In genomic region chr7:30886608-30887011, GRCh38 we compare ENCODE assay signal across 20 cellular contexts. TPM values are rescaled to one million over a fixed set of nuclear protein-coding genes. Genes with fewer than 3 reads are reported as not detected.
DNase-seq lines count a peak whose midpoint lies in the region; ATAC-seq and TF ChIP-seq lines count a peak whose summit lies in the region.
"Had no signal": no experiment of that assay in that cellular context is flagged by ENCODE, and none has a peak within 500 bp of the region (broad histone marks: within the 10 kb centered on the region; RNA-seq: fewer than 3 reads in every experiment).

No MANE protein-coding gene starts in this region.

- peaks cover 0 to 6% (median 0%) of the 10 kb centered on the region in 11 experiments; a peak in 1 of 22 replicates for H3K36me3 ChIP-seq in BLaER1 treated with 17β-estradiol and CSF1 and Interleukin-3, amounts not matched to agents 10 nM and 100 nM
- H3K36me3 ChIP-seq in ascending aorta (peaks cover 8 to 10% of the 10 kb centered on the region in 2 donors), subcutaneous abdominal adipose tissue (ENCODE audit: control insufficient read depth in 5 of 5, insufficient read depth in 5 of 5, low read length in 5 of 5) (peaks cover 0 to 2% (median 0%) of the 10 kb centered on the region in 5 donors)
- H3K36me3 ChIP-seq: MG63, prostate gland had no signal

- H4K20me1 ChIP-seq in BLaER1 treated with 17β-estradiol and CSF1 and Interleukin-3, amounts not matched to agents 10 nM and 100 nM: 0 out of 22 replicates have a peak, but pooled peaks cover 0 to 5% (median 0%) of the 10 kb centered on the region in 11 experiments

- peaks cover 20 to 27% (median 25%) of the 10 kb centered on the region in 11 experiments for H3K9me3 ChIP-seq in BLaER1 treated with 17β-estradiol and CSF1 and Interleukin-3, amounts not matched to agents 10 nM and 100 nM (replicated peaks in 1 of 11)
- H3K9me3 ChIP-seq in ascending aorta: no peaks in the 10 kb centered on the region
- peaks cover 0 to 4% (median 0%) of the 10 kb centered on the region in 5 donors for H3K9me3 ChIP-seq in subcutaneous abdominal adipose tissue (ENCODE audit: control insufficient read depth in 5 of 5, low read length in 5 of 5)
- H3K9me3 ChIP-seq: MG63, prostate gland had no signal

- intact Hi-C loops in ascending aorta (cut with DNase I): no loop called here

- no peak overlapping the region for H3K4me3 ChIP-seq in BLaER1 treated with 17β-estradiol and CSF1 and Interleukin-3, amounts not matched to agents 10 nM and 100 nM
- no peak overlapping the region for H3K4me3 ChIP-seq in ascending aorta
- no peak overlapping the region for H3K4me3 ChIP-seq in foreskin fibroblast (ENCODE audit: low read depth in 1 of 2, low read length in 2 of 2)
- no peak overlapping the region for H3K4me3 ChIP-seq in subcutaneous abdominal adipose tissue (ENCODE audit: low read depth in 1 of 5, low read length in 5 of 5)
- H3K4me3 ChIP-seq: GM12878, MG63, prostate gland had no signal

- peaks cover 0 to 6% (median 0%) of the 10 kb centered on the region in 11 experiments; a peak in 2 of 22 replicates for H3K27me3 ChIP-seq in BLaER1 treated with 17β-estradiol and CSF1 and Interleukin-3, amounts not matched to agents 10 nM and 100 nM
- H3K27me3 ChIP-seq in ascending aorta (no peaks in the 10 kb centered on the region), subcutaneous abdominal adipose tissue (ENCODE audit: control insufficient read depth in 5 of 5, insufficient read depth in 4 of 5, low read length in 5 of 5) (no peaks in the 10 kb centered on the region)

- ATAC-seq in GM19455 (IDR thresholded peaks at IDR 0.05; ENCODE audit: unreplicated experiment) (no peak), GM21360 (IDR thresholded peaks at IDR 0.05; ENCODE audit: unreplicated experiment) (no peak)
- ATAC-seq: GM12878, natural killer cell had no signal

- H3K4me1 ChIP-seq in BLaER1 treated with 17β-estradiol and CSF1 and Interleukin-3, amounts not matched to agents 10 nM and 100 nM: peaks cover 7 to 64% (median 54%) of the 10 kb centered on the region in 10 experiments; a peak in 19 of 20 replicates
- peaks cover 14 to 15% of the 10 kb centered on the region in 2 donors for H3K4me1 ChIP-seq in ascending aorta
- H3K4me1 ChIP-seq in subcutaneous abdominal adipose tissue (ENCODE audit: control insufficient read depth in 5 of 5, insufficient read depth in 5 of 5, low read length in 5 of 5): peaks cover 8 to 42% (median 29%) of the 10 kb centered on the region in 5 donors
- H3K4me1 ChIP-seq: prostate gland had no signal

- H3K27ac ChIP-seq in BLaER1 treated with 17β-estradiol and CSF1 and Interleukin-3, amounts not matched to agents 10 nM and 100 nM: no peak overlapping the region
- H3K27ac ChIP-seq in ascending aorta: peak overlapping the region; percentile 54 to 72
- peak overlapping the region; percentile 13 for H3K27ac ChIP-seq in subcutaneous abdominal adipose tissue (ENCODE audit: low read depth, low read length)
- H3K27ac ChIP-seq: prostate gland had no signal

- H3K9ac ChIP-seq in BLaER1 treated with 17β-estradiol and CSF1 and Interleukin-3, amounts not matched to agents 10 nM and 100 nM: no peak overlapping the region
- H3K9ac ChIP-seq in subcutaneous abdominal adipose tissue (ENCODE audit: low read length in 5 of 5): no peak overlapping the region

- DNase-seq in ascending aorta (ENCODE audit: low spot score in 2 of 2) (no peak), foreskin fibroblast (peak; percentile 83 to 90), DMS53 treated with DMSO at 0.1 percent for 48 hours (lab: John Stamatoyannopoulos, UW; ENCODE audit: unreplicated experiment) (no peak), amniotic stem cell (lab: John Stamatoyannopoulos, UW) (no peak)
- DNase-seq: activated CD4-positive, alpha-beta T cell treated with anti-CD3 and anti-CD28 coated beads for 4 hours; activated effector memory CD4-positive, alpha-beta T cell treated with Interleukin-2 at 50 U/mL for 16 hours; AML-193; foreskin melanocyte; kidney glomerular epithelial cell; MG63; natural killer cell; NCI-H2227 treated with DMSO at 0.1 percent for 48 hours; stimulated activated CD4-positive, alpha-beta T cell treated with anti-CD3 and anti-CD28 coated beads, Interleukin-15, amount 100 ng/mL, for 24 hours; stimulated activated naive CD4-positive, alpha-beta T cell treated with Interleukin-2 at 50 U/mL for 16 hours had no signal

- peak overlapping the region in 9 of 11 experiments; percentile 8 to 87 (median 80); a peak in 16 of 22 replicates for H3K4me2 ChIP-seq in BLaER1 treated with 17β-estradiol and CSF1 and Interleukin-3, amounts not matched to agents 10 nM and 100 nM

- TF ChIP-seq CTCF in ascending aorta (IDR thresholded peaks at IDR 0.05) (no peak), foreskin fibroblast (IDR thresholded peaks at IDR 0.05; ENCODE audit: low read depth, low read length) (no peak)

RNA-seq across cellular contexts. Expression of gene AQP1, which starts 25.0 kb away (rescaled TPM):
- total RNA-seq in ascending aorta: 2,113 TPM

Comparison
In these comparisons a context has a peak if more than half of its experiments do, and no peak if none do; other contexts are left out.
1. H3K27ac ChIP-seq: peak in ascending aorta (2 of 2) and subcutaneous abdominal adipose tissue (single experiment); none in BLaER1 treated with 17β-estradiol and CSF1 and Interleukin-3, amounts not matched to agents 10 nM and 100 nM (0 of 11).
2. DNase-seq: peak in foreskin fibroblast (2 of 2); none in ascending aorta (0 of 2), DMS53 treated with DMSO at 0.1 percent for 48 hours (single experiment) and amniotic stem cell (single experiment).